In the genomic region with DNA sequence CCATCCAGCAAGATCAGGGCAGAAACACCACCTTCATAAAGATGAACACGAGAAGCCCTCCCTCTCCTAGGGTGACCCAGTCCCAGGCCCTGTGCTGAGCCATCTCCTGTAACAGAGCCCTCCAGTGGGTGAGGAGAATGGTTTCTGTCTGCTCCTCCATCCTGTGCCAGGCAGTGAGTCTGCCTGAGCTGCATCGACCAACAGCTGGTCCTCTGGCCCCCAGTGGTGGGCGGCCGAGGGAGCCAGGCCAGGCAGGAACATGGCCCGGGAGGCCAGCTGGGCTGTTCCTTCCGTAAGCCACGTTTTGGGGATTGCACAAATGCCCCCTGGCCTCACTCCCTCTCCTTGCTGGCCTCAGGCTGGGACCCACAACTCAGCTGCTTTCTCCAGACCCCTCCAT, we compare ENCODE assay signal across 16 cellular contexts.
"Had no signal": no experiment of that assay in that cellular context is flagged by ENCODE, and none has a peak within 500 bp of the region (broad histone marks: within the 10 kb centered on the region; RNA-seq: fewer than 3 reads in every experiment).

No MANE protein-coding gene starts in this region.

- H3K27ac ChIP-seq: tibial artery had no signal

- FAIRE-seq: keratinocyte had no signal

- H3K9me3 ChIP-seq: ascending aorta, tibial artery had no signal

- DNase-seq: activated CD4-positive, alpha-beta memory T cell treated with anti-CD3 and anti-CD28 coated beads for 36 hours; activated CD4-positive, alpha-beta T cell treated with anti-CD3 and anti-CD28 coated beads for 1 hour; activated CD8-positive, alpha-beta memory T cell treated with anti-CD3 and anti-CD28 coated beads, Interleukin-2, amount 10 ng/mL, durations not matched to agents 7 days and 5 days; activated naive CD4-positive, alpha-beta T cell treated with anti-CD3 and anti-CD28 coated beads for 36 hours; activated naive CD8-positive, alpha-beta T cell treated with anti-CD3 and anti-CD28 coated beads, Interleukin-2, amount 50 U/mL, for 24 hours; activated T-cell treated with anti-CD3 and anti-CD28 coated beads, Interleukin-2, amount 50 U/mL, for 1 hour; endodermal cell; erythroblast; hippocampal formation; stimulated activated CD4-positive, alpha-beta T cell treated with anti-CD3 and anti-CD28 coated beads, Interleukin-15, amount 100 ng/mL, for 24 hours; stimulated activated CD4-positive, alpha-beta T cell treated with anti-CD3 and anti-CD28 coated beads, Interleukin-4, amount 100 ng/mL, for 1 hour; stimulated activated naive CD4-positive, alpha-beta T cell; tibial artery had no signal

- H3K4me3 ChIP-seq: ascending aorta, skin epidermis, tibial artery had no signal

- H3K36me3 ChIP-seq: ascending aorta, tibial artery had no signal

- H3K27me3 ChIP-seq: ascending aorta, tibial artery had no signal

- ATAC-seq: activated CD8-positive, alpha-beta memory T cell treated with anti-CD3 and anti-CD28 coated beads, Interleukin-2, amount 10 ng/mL, durations not matched to agents 7 days and 5 days; activated naive CD8-positive, alpha-beta T cell treated with anti-CD3 and anti-CD28 coated beads, Interleukin-2, amount 50 U/mL, for 24 hours had no signal
